In genomic region chr7:80186721-80187120, GRCh38 we compare ENCODE assay signal across 17 cellular contexts. TPM values are rescaled to one million over a fixed set of nuclear protein-coding genes. Genes with fewer than 3 reads are reported as not detected.
DNase-seq lines count a peak whose midpoint lies in the region; ATAC-seq, FAIRE-seq and TF ChIP-seq lines count a peak whose summit lies in the region.
"Had no signal": no experiment of that assay in that cellular context is flagged by ENCODE, and none has a peak within 500 bp of the region (broad histone marks: within the 10 kb centered on the region; RNA-seq: fewer than 3 reads in every experiment).

No MANE protein-coding gene starts in this region.

- intact Hi-C loops in pancreas (cut with DNase I), result no loop called here

- no peak overlapping the region for H2AFZ ChIP-seq in fibroblast of lung (ENCODE audit: low read length)

- FAIRE-seq in pancreas (lab: Jason Lieb, UNC), result no peak
- no peak for FAIRE-seq in urothelium cell line (lab: Jason Lieb, UNC)

- ATAC-seq in pancreas (peak in 3 of 4 donors; percentile 12 to 73 (median 38)), HG02678 (IDR thresholded peaks at IDR 0.05; ENCODE audit: unreplicated experiment) (no peak)
- ATAC-seq: natural killer cell treated with Interleukin-12 subunit alpha and Interleukin-12 subunit beta and Interleukin-15 and Interleukin-18, amount 100 ng/mL, for 72 hours; Panc1; upper lobe of right lung had no signal

- no peaks in the 10 kb centered on the region for H3K27me3 ChIP-seq in fibroblast of lung (ENCODE audit: control insufficient read depth, insufficient read depth, low read length)
- no peaks in the 10 kb centered on the region for H3K27me3 ChIP-seq in pancreas
- H3K27me3 ChIP-seq: ascending aorta, BE2C, upper lobe of right lung had no signal

- no peaks in the 10 kb centered on the region for H4K20me1 ChIP-seq in fibroblast of lung (ENCODE audit: control insufficient read depth, extremely low read depth, insufficient read depth, low read length)

- DNase-seq in EH (ENCODE audit: low read depth) (peak; percentile 32), NCI-H446 treated with DMSO at 0.1 percent for 48 hours (lab: John Stamatoyannopoulos, UW) (peak; percentile 22), fibroblast of lung (ENCODE audit: low read depth in 2 of 2) (peak in 1 of 2 donors; percentile 12), pancreas (no peak), urothelium cell line (ENCODE audit: low spot score) (no peak), cerebellar nuclear complex (lab: John Stamatoyannopoulos, UW) (no peak)
- DNase-seq: activated gamma-delta T cell; BE2C; Kasumi-1; NCI-H187; NCI-H510A treated with DMSO at 0.1 percent for 48 hours; stimulated activated CD4-positive, alpha-beta T cell treated with anti-CD3 and anti-CD28 coated beads, Interleukin-4, amount 100 ng/mL, for 4 hours; upper lobe of right lung had no signal

- peaks cover 5% of the 10 kb centered on the region for H3K4me1 ChIP-seq in fibroblast of lung (ENCODE audit: control insufficient read depth, extremely low read depth, insufficient read depth, low read length)
- peaks cover 0 to 8% (median 2%) of the 10 kb centered on the region in 3 donors for H3K4me1 ChIP-seq in pancreas
- H3K4me1 ChIP-seq: ascending aorta, upper lobe of right lung had no signal

- no peaks in the 10 kb centered on the region for H3K9me3 ChIP-seq in fibroblast of lung (ENCODE audit: control insufficient read depth, insufficient read depth, low read depth, low read length)
- H3K9me3 ChIP-seq in pancreas, result no peaks in the 10 kb centered on the region
- H3K9me3 ChIP-seq: ascending aorta, BE2C, upper lobe of right lung had no signal

- peak overlapping the region; percentile 23 for H3K4me2 ChIP-seq in fibroblast of lung (ENCODE audit: extremely low read depth, insufficient read depth, low read length)

- H3K36me3 ChIP-seq in fibroblast of lung (ENCODE audit: control insufficient read depth, insufficient read depth, low read length), result no peaks in the 10 kb centered on the region
- no peaks in the 10 kb centered on the region for H3K36me3 ChIP-seq in pancreas
- H3K36me3 ChIP-seq: ascending aorta, BE2C, upper lobe of right lung had no signal

- H3K79me2 ChIP-seq in fibroblast of lung (ENCODE audit: control insufficient read depth, insufficient read depth, low read length), result peaks cover 30% of the 10 kb centered on the region

- TF ChIP-seq CTCF in fibroblast of lung (conservative IDR thresholded peaks at IDR 0.05 in 1 of 2, IDR thresholded peaks at IDR 0.05 in 1 of 2; ENCODE audit: low read depth in 1 of 2, low read length in 2 of 2) (no peak), pancreas (IDR thresholded peaks at IDR 0.05) (no peak)

- H3K27ac ChIP-seq in fibroblast of lung (ENCODE audit: insufficient read depth, low read length) (no peak overlapping the region), pancreas (no peak overlapping the region)
- H3K27ac ChIP-seq: ascending aorta, upper lobe of right lung had no signal

- H3K9ac ChIP-seq in fibroblast of lung (ENCODE audit: insufficient read depth, low read length), result no peak overlapping the region

- no peak overlapping the region for H3K4me3 ChIP-seq in fibroblast of lung (replicated peaks in 1 of 4; ENCODE audit: control extremely low read depth in 1 of 4, insufficient read depth in 1 of 4, low read depth in 3 of 4, low read length in 4 of 4)
- no peak overlapping the region for H3K4me3 ChIP-seq in pancreas
- H3K4me3 ChIP-seq: ascending aorta, upper lobe of right lung had no signal

RNA-seq across cellular contexts. Expression of gene GNAI1, which starts 52.1 kb away (rescaled TPM):
- 42.6 and 68.9 TPM in 2 replicates for total RNA-seq in fibroblast of lung
- polyA plus RNA-seq in fibroblast of lung, result 47.8 and 81.8 TPM in 2 replicates
- polyA plus RNA-seq in fibroblast of lung (2012), result 47.7 and 83.0 TPM in 2 replicates
- 4.1 and 11.5 TPM in 2 replicates for polyA minus RNA-seq in fibroblast of lung (ENCODE audit: low replicate concordance)
- total RNA-seq in pancreas, result 1 to 10 TPM; 3.0 to 8.6 (median 4.9) TPM
- 10 to 100 TPM in 1 of 2 donors, 1 to 10 TPM in 1; 4.3 to 25.9 TPM for polyA plus RNA-seq in pancreas

Comparison
In these comparisons a context has a peak if more than half of its experiments do, and no peak if none do; other contexts are left out.
1. DNase-seq: peak in EH (single experiment) and NCI-H446 treated with DMSO at 0.1 percent for 48 hours (single experiment); none in pancreas (0 of 6), urothelium cell line (single experiment) and cerebellar nuclear complex (0 of 2).